In the genomic region with DNA sequence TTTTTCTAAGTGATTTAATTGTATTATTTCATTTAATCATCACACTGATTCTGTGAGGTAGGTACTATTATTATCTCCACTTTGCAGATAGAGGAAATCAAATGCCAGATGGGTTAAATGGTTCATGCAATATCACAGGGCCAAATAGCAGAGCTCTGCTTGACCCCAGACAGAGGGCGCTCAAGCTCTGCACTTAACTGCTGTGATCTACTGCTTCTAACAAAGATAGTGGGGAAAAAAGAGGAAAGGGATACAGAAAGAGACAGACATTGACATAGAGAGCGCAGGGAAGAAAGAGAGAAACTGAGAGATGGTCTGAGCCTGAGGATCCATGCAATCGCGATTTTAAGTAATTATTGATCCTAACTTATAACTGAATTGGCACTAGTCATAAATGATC, we compare ENCODE assay signal across 8 cellular contexts.
DNase-seq lines count a peak whose midpoint lies in the region; ATAC-seq and TF ChIP-seq lines count a peak whose summit lies in the region.

No MANE protein-coding gene starts in this region.

- H3K9me3 ChIP-seq in OCI-LY3 (ENCODE audit: insufficient read depth, low read length), result no peaks in the 10 kb centered on the region
- no peaks in the 10 kb centered on the region for H3K9me3 ChIP-seq in upper lobe of right lung

- H3K4me3 Mint-ChIP-seq in chondrocyte (ENCODE audit: unreplicated experiment), result no peak overlapping the region

- no peaks in the 10 kb centered on the region for H3K36me3 ChIP-seq in OCI-LY3 (replicated peaks; ENCODE audit: low read depth, low read length)
- H3K36me3 ChIP-seq in upper lobe of right lung, result no peaks in the 10 kb centered on the region

- no peaks in the 10 kb centered on the region for H4K20me1 ChIP-seq in OCI-LY3 (ENCODE audit: insufficient read depth, low read length)

- H3K4me2 ChIP-seq in OCI-LY3 (ENCODE audit: low read length), result no peak overlapping the region

- H3K4me3 ChIP-seq in OCI-LY3 (ENCODE audit: low read length) (no peak overlapping the region), upper lobe of right lung (no peak overlapping the region)

- H3K4me1 Mint-ChIP-seq in chondrocyte (ENCODE audit: low read depth), result peaks cover 6% of the 10 kb centered on the region

- no peak overlapping the region for H3K27ac ChIP-seq in OCI-LY3 (ENCODE audit: low read length)
- no peak overlapping the region for H3K27ac ChIP-seq in upper lobe of right lung

- H3K27me3 ChIP-seq in OCI-LY3 (ENCODE audit: low read depth, low read length) (peaks cover 5% of the 10 kb centered on the region; the same call in 1 of the 2 replicates), upper lobe of right lung (no peaks in the 10 kb centered on the region)

- no peaks in the 10 kb centered on the region for H3K27me3 Mint-ChIP-seq in chondrocyte (ENCODE audit: low read depth)

- H3K36me3 Mint-ChIP-seq in chondrocyte (ENCODE audit: low read depth), result peaks cover 1% of the 10 kb centered on the region

- H3K4me1 ChIP-seq in OCI-LY3 (ENCODE audit: low read length), result no peaks in the 10 kb centered on the region
- H3K4me1 ChIP-seq in upper lobe of right lung, result no peaks in the 10 kb centered on the region

- H3K9me3 Mint-ChIP-seq in chondrocyte (ENCODE audit: low read depth), result peaks cover 3% of the 10 kb centered on the region

- no peak overlapping the region for H3K27ac Mint-ChIP-seq in chondrocyte (ENCODE audit: unreplicated experiment)

- intact Hi-C loops in left colon (cut with DNase I, micrococcal nuclease), result loop anchor here in 1 of 2 donors (5.0 kb wide), 1 partner anchor 819 kb away; no protein-coding TSS in a partner anchor
- intact Hi-C loops in upper lobe of right lung (cut with DNase I), result loop anchor here (10.0 kb wide), 1 partner anchor 831 kb away; no protein-coding TSS in a partner anchor

- H3K79me2 ChIP-seq in OCI-LY3 (ENCODE audit: low read length), result no peaks in the 10 kb centered on the region

- H3K9ac ChIP-seq in OCI-LY3 (ENCODE audit: low read length), result no peak overlapping the region

- TF ChIP-seq CTCF in OCI-LY3 (IDR thresholded peaks at IDR 0.05; ENCODE audit: low read depth, low read length), result peak; percentile 96
- TF ChIP-seq CTCF in chondrocyte (IDR thresholded peaks at IDR 0.05), result peak; percentile 96
- peak; percentile 77 for TF ChIP-seq CTCF in upper lobe of right lung (IDR thresholded peaks at IDR 0.05)

- no peak overlapping the region for H2AFZ ChIP-seq in OCI-LY3 (ENCODE audit: low read depth, low read length)

- ATAC-seq in GM19395 (IDR thresholded peaks at IDR 0.05; ENCODE audit: unreplicated experiment) (peak; percentile 77), left colon (peak; percentile 69), upper lobe of right lung (peak; percentile 85), GM19455 (IDR thresholded peaks at IDR 0.05; ENCODE audit: unreplicated experiment) (no peak)

- DNase-seq in DMS114 treated with DMSO at 0.1 percent for 48 hours (lab: John Stamatoyannopoulos, UW; ENCODE audit: unreplicated experiment) (peak; percentile 18), HS-27A (ENCODE audit: low read depth) (peak; percentile 30), chondrocyte (ENCODE audit: low spot score) (no peak), left colon (peak; percentile 40 to 50), upper lobe of right lung (peak; percentile 69)
